In genomic region chr22:32518848-32519247, GRCh38 we compare ENCODE assay signal across 13 cellular contexts. TPM values are rescaled to one million over a fixed set of nuclear protein-coding genes. Genes with fewer than 3 reads are reported as not detected.
A peak's percentile ranks its signal among the peaks of the same experiment; 100 is the strongest.
DNase-seq lines count a peak whose midpoint lies in the region; ATAC-seq and TF ChIP-seq lines count a peak whose summit lies in the region.
"Had no signal": no experiment of that assay in that cellular context is flagged by ENCODE, and none has a peak within 500 bp of the region (broad histone marks: within the 10 kb centered on the region; RNA-seq: fewer than 3 reads in every experiment).

No MANE protein-coding gene starts in this region.

- TF ChIP-seq CTCF in AG04449 (IDR thresholded peaks at IDR 0.05; ENCODE audit: insufficient read depth, low read length, missing control alignments) (peak; percentile 1), GM10248 (IDR thresholded peaks at IDR 0.05; ENCODE audit: control extremely low read depth, extremely low read depth, low read depth, missing control alignments) (peak; percentile 38), colonic mucosa (IDR thresholded peaks at IDR 0.05) (peak; percentile 21)

- H3K4me1 ChIP-seq in colonic mucosa = no peaks in the 10 kb centered on the region

- H3K27ac ChIP-seq in colonic mucosa = no peak overlapping the region

- no peaks in the 10 kb centered on the region for H3K27me3 ChIP-seq in colonic mucosa

- H3K9ac ChIP-seq in colonic mucosa (ENCODE audit: low read depth in 2 of 2, low read length in 2 of 2) = no peak overlapping the region

- no peaks in the 10 kb centered on the region for H3K36me3 ChIP-seq in colonic mucosa

- H3K27ac Mint-ChIP-seq in activated CD4-positive, alpha-beta T cell treated with anti-CD3 and anti-CD28 coated beads, Interleukin-2, amount 10 ng/mL, durations not matched to agents 7 days and 5 days = no peak overlapping the region

- CTCF ChIA-PET in AG04449 (lab: Yijun Ruan, JAX) = interaction anchor here (0.7 to 8.3 kb wide), 4 partner anchors 10 to 468 kb away, joined by 3 to 62 read pairs (median 4); no protein-coding TSS in a partner anchor
- CTCF ChIA-PET in GM10248 (lab: Yijun Ruan, JAX) = interaction anchor here (3.1 to 5.8 kb wide), 2 partner anchors 10 to 278 kb away, joined by 8 to 51 read pairs; no protein-coding TSS in a partner anchor
- CTCF ChIA-PET in activated CD4-positive, alpha-beta T cell treated with anti-CD3 and anti-CD28 coated beads, Interleukin-2, amount 10 ng/mL, durations not matched to agents 7 days and 5 days (lab: Charles Lee) = no interaction called here

- H3K9me3 ChIP-seq in colonic mucosa = no peaks in the 10 kb centered on the region

- intact Hi-C loops in colonic mucosa (cut with DNase I) = no loop called here
- intact Hi-C loops in head of caudate nucleus (cut with DNase I) = no loop called here

- H3K9me3 Mint-ChIP-seq in activated CD4-positive, alpha-beta T cell treated with anti-CD3 and anti-CD28 coated beads, Interleukin-2, amount 10 ng/mL, durations not matched to agents 7 days and 5 days = no peaks in the 10 kb centered on the region

- H3K4me1 Mint-ChIP-seq in activated CD4-positive, alpha-beta T cell treated with anti-CD3 and anti-CD28 coated beads, Interleukin-2, amount 10 ng/mL, durations not matched to agents 7 days and 5 days = no peaks in the 10 kb centered on the region

- no peaks in the 10 kb centered on the region for H3K36me3 Mint-ChIP-seq in activated CD4-positive, alpha-beta T cell treated with anti-CD3 and anti-CD28 coated beads, Interleukin-2, amount 10 ng/mL, durations not matched to agents 7 days and 5 days (ENCODE audit: low read depth)

- POLR2A ChIA-PET in AG04449 (lab: Yijun Ruan, JAX) = no interaction called here
- POLR2A ChIA-PET in GM10248 (lab: Yijun Ruan, JAX) = no interaction called here
- POLR2A ChIA-PET in activated CD4-positive, alpha-beta T cell treated with anti-CD3 and anti-CD28 coated beads, Interleukin-2, amount 10 ng/mL, durations not matched to agents 7 days and 5 days (lab: Charles Lee) = no interaction called here

- no peaks in the 10 kb centered on the region for H3K27me3 Mint-ChIP-seq in activated CD4-positive, alpha-beta T cell treated with anti-CD3 and anti-CD28 coated beads, Interleukin-2, amount 10 ng/mL, durations not matched to agents 7 days and 5 days

- no peak for DNase-seq in AG04449 (ENCODE audit: low read depth, low spot score)
- no peak for DNase-seq in GM10248 (ENCODE audit: extremely low spot score)
- DNase-seq in NCI-H460 (ENCODE audit: extremely low read depth, low read depth) = peak; percentile 11
- no peak for DNase-seq in colonic mucosa
- no peak for DNase-seq in head of caudate nucleus
- no peak for DNase-seq in activated CD4-positive, alpha-beta T cell treated with anti-CD3 and anti-CD28 coated beads, Interleukin-2, amount 10 ng/mL, durations not matched to agents 7 days and 5 days
- DNase-seq: activated T-cell treated with anti-CD3 and anti-CD28 coated beads for 4 hours, NCI-H2107, retina had no signal

- no peak overlapping the region for H3K4me3 Mint-ChIP-seq in activated CD4-positive, alpha-beta T cell treated with anti-CD3 and anti-CD28 coated beads, Interleukin-2, amount 10 ng/mL, durations not matched to agents 7 days and 5 days

- no peak for ATAC-seq in HG02759 (IDR thresholded peaks at IDR 0.05; ENCODE audit: unreplicated experiment)
- ATAC-seq in GM21576 (IDR thresholded peaks at IDR 0.05; ENCODE audit: unreplicated experiment) = no peak

- H3K4me3 ChIP-seq in AG04449 (ENCODE audit: low read depth, low read length) = no peak overlapping the region
- no peak overlapping the region for H3K4me3 ChIP-seq in colonic mucosa

RNA-seq across cellular contexts. Expression of gene FBXO7, which starts 44.2 kb away (rescaled TPM):
- total RNA-seq in NCI-H460 (2014; rRNA removed; shearing (Covaris generic)) = 70.5 and 77.6 TPM in 2 replicates
- 37.4 and 43.4 TPM in 2 replicates for polyA plus RNA-seq in NCI-H460 (2014; cell fraction: nucleus; rRNA removed)
- 10 to 100 TPM; 62.1 to 81.1 TPM for total RNA-seq in colonic mucosa
- 100 to 1,000 TPM in 1 of 2 experiments, 10 to 100 TPM in 1; 92.6 to 103 TPM for total RNA-seq in activated CD4-positive, alpha-beta T cell treated with anti-CD3 and anti-CD28 coated beads, Interleukin-2, amount 10 ng/mL, durations not matched to agents 7 days and 5 days

RNA-seq across cellular contexts. Expression of gene BPIFC, which starts 54.6 kb away (rescaled TPM):
- not detected in 2 replicates for total RNA-seq in NCI-H460 (2014; rRNA removed; shearing (Covaris generic))
- polyA plus RNA-seq in NCI-H460 (2014; cell fraction: nucleus; rRNA removed) = not detected in 2 replicates
- total RNA-seq in colonic mucosa = not detected
- not detected for total RNA-seq in activated CD4-positive, alpha-beta T cell treated with anti-CD3 and anti-CD28 coated beads, Interleukin-2, amount 10 ng/mL, durations not matched to agents 7 days and 5 days
- total RNA-seq: frontal cortex; T-helper 1 cell treated with Interleukin-12 subunit alpha and Interleukin-12 subunit beta and Interleukin-4 antibody, amounts not matched to agents 30 ng/mL and 1 ng/mL, for 36 hours had no signal
